In genomic region chr12:108731105-108731865, GRCh38 we compare ENCODE assay signal across 8 cellular contexts. TPM values are rescaled to one million over a fixed set of nuclear protein-coding genes. Genes with fewer than 3 reads are reported as not detected.
A peak's percentile ranks its signal among the peaks of the same experiment; 100 is the strongest.
DNase-seq lines count a peak whose midpoint lies in the region; ATAC-seq and TF ChIP-seq lines count a peak whose summit lies in the region.

TSS of gene CORO1C (minus strand) at chr12:108731518. CDS start at chr12:108701318, 30,200 bp downstream.

- peak; percentile 31 to 67 for TF ChIP-seq RAD21 in liver (IDR thresholded peaks at IDR 0.05)

- no peaks in the 10 kb centered on the region for H3K36me3 ChIP-seq in liver (ENCODE audit: control insufficient read depth in 4 of 4, insufficient read depth in 3 of 4, low read depth in 1 of 4, low read length in 3 of 4)

- H3K4me3 ChIP-seq in liver (ENCODE audit: low read depth in 1 of 3, low read length in 3 of 3) = peak within 1 kb of the TSS; percentile 81 to 92 (median 86)

- no peaks in the 10 kb centered on the region for H3K9me3 ChIP-seq in liver (ENCODE audit: control insufficient read depth in 4 of 4, low read length in 3 of 4)

- H3K27ac ChIP-seq in C4-2B (peak within 1 kb of the TSS; percentile 73), liver (ENCODE audit: low read depth in 1 of 2, low read length in 2 of 2) (peak within 1 kb of the TSS; percentile 98 to 99)

- peaks cover 0 to 28% (median 12%) of the 10 kb centered on the region in 4 donors for H3K4me1 ChIP-seq in liver (ENCODE audit: control insufficient read depth in 4 of 4, insufficient read depth in 4 of 4, low read length in 3 of 4)

- WGBS in liver = under 1% methylated on average over 85 of the region's 85 CpGs

- H3K9ac ChIP-seq in liver (ENCODE audit: low read depth in 1 of 2, low read length in 2 of 2) = peak within 1 kb of the TSS; percentile 73 to 77

- ATAC-seq in GM19328 (IDR thresholded peaks at IDR 0.05; ENCODE audit: unreplicated experiment) (peak; percentile 66), HG03520 (IDR thresholded peaks at IDR 0.05; ENCODE audit: unreplicated experiment) (peak; percentile 61)

- no peaks in the 10 kb centered on the region for H3K27me3 ChIP-seq in liver (ENCODE audit: control insufficient read depth in 4 of 4, insufficient read depth in 4 of 4, low read length in 3 of 4)

- DNase-seq in NCI-H748 (lab: John Stamatoyannopoulos, UW; ENCODE audit: unreplicated experiment) (peak; percentile 96), dermis blood vessel endothelial cell (peak; percentile 98)
- peak; percentile 92 for DNase-seq in activated CD4-positive, alpha-beta T cell treated with anti-CD3 and anti-CD28 coated beads, Interleukin-2, amount 50 U/mL, for 4 hours
- DNase-seq in stimulated activated CD4-positive, alpha-beta T cell treated with anti-CD3 and anti-CD28 coated beads, Interleukin-4, amount 100 ng/mL, for 24 hours = peak; percentile 89

- TF ChIP-seq CTCF in C4-2B (conservative IDR thresholded peaks at IDR 0.05) (peak; percentile 85), liver (IDR thresholded peaks at IDR 0.05; ENCODE audit: low read depth, low read length, missing input control) (peak; percentile 92)

TF ChIP-seq in liver, 16 proteins besides CTCF, POLR2A, EP300 and RAD21:
- TF ChIP-seq GABPA (IDR thresholded peaks at IDR 0.05 in 1 of 2, conservative IDR thresholded peaks at IDR 0.05 in 1 of 2) (peak in 1 of 2 donors; percentile 66), EGR1 (IDR thresholded peaks at IDR 0.05; ENCODE audit: low read depth in 2 of 2) (peak in 1 of 2 donors; percentile 26), HNF4G (IDR thresholded peaks at IDR 0.05) (no peak), TAF1 (conservative IDR thresholded peaks at IDR 0.05) (no peak), HNF4A (conservative IDR thresholded peaks at IDR 0.05) (peak in 1 of 2 donors; percentile 40)
TF ChIP-seq in liver: peak in this region for 3.

RNA-seq across cellular contexts. Expression of gene CORO1C, which starts in this region (rescaled TPM):
- total RNA-seq in dermis blood vessel endothelial cell = 131 and 213 TPM in 2 replicates
- total RNA-seq in liver = 10 to 100 TPM; 45.8 to 58.6 TPM
- polyA plus RNA-seq in liver = 10 to 100 TPM; 23.2 to 38.1 TPM

Comparison
In these comparisons a context has a peak if more than half of its experiments do, and no peak if none do; other contexts are left out.
1. Peak in every context shown above with its lines: DNase-seq, ATAC-seq, H3K4me3 ChIP-seq and H3K27ac ChIP-seq.